In the genomic region with DNA sequence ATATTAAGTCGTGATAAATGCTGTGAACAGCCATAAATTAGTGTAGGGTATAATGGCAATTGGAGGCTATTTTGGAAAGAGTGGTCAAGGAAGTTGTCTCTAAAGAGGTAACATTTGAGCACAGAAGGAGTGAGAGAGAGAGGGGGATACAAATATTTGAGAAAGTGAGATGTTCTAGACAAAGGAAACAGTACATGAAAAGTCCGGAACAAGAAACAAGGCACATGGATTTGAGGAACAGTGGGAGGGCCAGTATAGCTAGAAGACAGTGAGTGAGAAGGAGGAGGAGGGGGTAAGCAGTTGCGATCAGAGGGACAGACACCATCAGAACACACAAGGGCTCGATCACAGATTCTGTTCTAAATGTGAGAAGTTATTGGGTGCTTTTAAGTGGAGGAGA, we compare ENCODE assay signal across 27 cellular contexts. TPM values are rescaled to one million over a fixed set of nuclear protein-coding genes. Genes with fewer than 3 reads are reported as not detected.
"Had no signal": no experiment of that assay in that cellular context is flagged by ENCODE, and none has a peak within 500 bp of the region (broad histone marks: within the 10 kb centered on the region; RNA-seq: fewer than 3 reads in every experiment).

No MANE protein-coding gene starts in this region.

- H3K27ac Mint-ChIP-seq: activated naive CD4-positive, alpha-beta T cell treated with anti-CD3 and anti-CD28 coated beads, Interleukin-2, amount 50 U/mL, for 72 hours; memory B cell; stimulated activated naive CD8-positive, alpha-beta T cell treated with anti-CD3 and anti-CD28 coated beads, Interleukin-15, Interleukin-2, amounts not matched to agents 100 ng/mL and 50 ng/mL, for 24 hours had no signal

- ATAC-seq: activated naive CD4-positive, alpha-beta T cell treated with anti-CD3 and anti-CD28 coated beads, Interleukin-2, amount 50 U/mL, for 72 hours; gastroesophageal sphincter; heart right ventricle; left ventricle myocardium superior; right cardiac atrium had no signal

- H3K4me1 ChIP-seq: prostate gland had no signal

- H3K36me3 Mint-ChIP-seq: activated naive CD4-positive, alpha-beta T cell treated with anti-CD3 and anti-CD28 coated beads, Interleukin-2, amount 50 U/mL, for 72 hours; memory B cell had no signal

- H3K27ac ChIP-seq: adrenal gland, gastroesophageal sphincter, prostate gland, suprapubic skin, WERI-Rb-1 had no signal

- H3K4me3 ChIP-seq: adrenal gland, gastroesophageal sphincter had no signal

- H3K36me3 ChIP-seq: adrenal gland, gastroesophageal sphincter, heart right ventricle, prostate gland, suprapubic skin, transverse colon, WERI-Rb-1 had no signal

- H3K27me3 Mint-ChIP-seq: stimulated activated naive CD8-positive, alpha-beta T cell treated with anti-CD3 and anti-CD28 coated beads, Interleukin-15, Interleukin-2, amounts not matched to agents 100 ng/mL and 50 ng/mL, for 24 hours had no signal

- H3K27me3 ChIP-seq: adrenal gland, gastroesophageal sphincter, heart right ventricle, suprapubic skin, transverse colon had no signal

- DNase-seq: activated CD4-positive, alpha-beta T cell treated with anti-CD3 and anti-CD28 coated beads for 1 hour; activated CD4-positive, alpha-beta T cell treated with anti-CD3 and anti-CD28 coated beads, Interleukin-2, amount 50 U/mL, for 4 hours; activated gamma-delta T cell; adrenal gland; effector CD4-positive, alpha-beta T cell; heart right ventricle; kidney glomerular epithelial cell; left ventricle myocardium superior; right cardiac atrium; small intestine; stimulated activated CD4-positive, alpha-beta T cell treated with anti-CD3 and anti-CD28 coated beads, Interleukin-15, amount 100 ng/mL, for 24 hours; stimulated activated CD4-positive, alpha-beta T cell treated with anti-CD3 and anti-CD28 coated beads, Interleukin-2, amount 100 ng/mL, for 48 hours; transverse colon; WERI-Rb-1 had no signal

- H3K9me3 Mint-ChIP-seq: activated naive CD4-positive, alpha-beta T cell treated with anti-CD3 and anti-CD28 coated beads, Interleukin-2, amount 50 U/mL, for 72 hours; memory B cell; neural crest cell; stimulated activated naive CD8-positive, alpha-beta T cell treated with anti-CD3 and anti-CD28 coated beads, Interleukin-15, Interleukin-2, amounts not matched to agents 100 ng/mL and 50 ng/mL, for 24 hours had no signal

- H3K9me3 ChIP-seq: adrenal gland, gastroesophageal sphincter, heart right ventricle, prostate gland, suprapubic skin, transverse colon had no signal

- H3K4me3 Mint-ChIP-seq: memory B cell; neural crest cell; stimulated activated naive CD8-positive, alpha-beta T cell treated with anti-CD3 and anti-CD28 coated beads, Interleukin-15, Interleukin-2, amounts not matched to agents 100 ng/mL and 50 ng/mL, for 24 hours had no signal

RNA-seq across cellular contexts. Expression of a gene that starts 20.1 kb away (rescaled TPM):
- total RNA-seq: activated CD8-positive, alpha-beta memory T cell treated with anti-CD3 and anti-CD28 coated beads for 36 hours; activated naive CD4-positive, alpha-beta T cell treated with anti-CD3 and anti-CD28 coated beads, Interleukin-2, amount 50 U/mL, for 72 hours; adrenal gland; bronchial epithelial cell; cerebellum; gastroesophageal sphincter; heart right ventricle; left ventricle myocardium superior; mononuclear cell; neural crest cell; osteoblast; prostate gland; right cardiac atrium; suprapubic skin; transverse colon had no signal
- polyA plus RNA-seq: adrenal gland, esophagus, heart right ventricle, right cardiac atrium, small intestine had no signal

RNA-seq across cellular contexts. Expression of a gene that starts 23.5 kb away (rescaled TPM):
- total RNA-seq: activated CD8-positive, alpha-beta memory T cell treated with anti-CD3 and anti-CD28 coated beads for 36 hours; activated naive CD4-positive, alpha-beta T cell treated with anti-CD3 and anti-CD28 coated beads, Interleukin-2, amount 50 U/mL, for 72 hours; adrenal gland; bronchial epithelial cell; cerebellum; gastroesophageal sphincter; heart right ventricle; left ventricle myocardium superior; mononuclear cell; neural crest cell; osteoblast; right cardiac atrium; suprapubic skin; transverse colon had no signal
- polyA plus RNA-seq: esophagus, heart right ventricle, right cardiac atrium, small intestine had no signal

RNA-seq across cellular contexts. Expression of a gene that starts 30.2 kb away (rescaled TPM):
- total RNA-seq: activated CD8-positive, alpha-beta memory T cell treated with anti-CD3 and anti-CD28 coated beads for 36 hours; activated naive CD4-positive, alpha-beta T cell treated with anti-CD3 and anti-CD28 coated beads, Interleukin-2, amount 50 U/mL, for 72 hours; adrenal gland; bronchial epithelial cell; cerebellum; gastroesophageal sphincter; heart right ventricle; left ventricle myocardium superior; mononuclear cell; neural crest cell; osteoblast; prostate gland; right cardiac atrium; suprapubic skin; transverse colon had no signal
- polyA plus RNA-seq: adrenal gland, esophagus, heart right ventricle, right cardiac atrium, small intestine had no signal

RNA-seq across cellular contexts. Expression of a gene that starts 50.4 kb away (rescaled TPM):
- total RNA-seq: activated CD8-positive, alpha-beta memory T cell treated with anti-CD3 and anti-CD28 coated beads for 36 hours; activated naive CD4-positive, alpha-beta T cell treated with anti-CD3 and anti-CD28 coated beads, Interleukin-2, amount 50 U/mL, for 72 hours; adrenal gland; bronchial epithelial cell; cerebellum; heart right ventricle; left ventricle myocardium superior; mononuclear cell; neural crest cell; osteoblast; prostate gland; right cardiac atrium; suprapubic skin; transverse colon had no signal
- polyA plus RNA-seq: adrenal gland, esophagus, heart right ventricle, right cardiac atrium, small intestine had no signal
